15 cellular contexts compared by ENCODE assay signal in the genomic region with DNA sequence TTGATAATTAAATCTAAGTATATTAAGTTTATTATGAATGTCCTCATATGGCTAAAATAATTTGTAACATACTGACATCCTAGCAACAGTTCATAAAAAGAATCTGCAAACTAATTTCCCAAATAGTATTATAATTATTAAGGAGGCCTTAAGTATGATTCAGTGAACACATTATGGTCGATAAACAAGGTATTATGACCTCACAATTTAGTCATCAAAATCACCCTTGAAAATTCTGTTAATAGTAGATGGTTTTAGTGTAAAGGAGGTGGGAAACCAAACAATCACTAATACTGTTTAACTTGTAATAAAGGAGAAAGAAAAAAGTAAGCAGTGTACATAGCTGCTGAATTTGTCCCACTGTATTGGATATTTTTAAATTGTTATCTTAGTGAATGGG. TPM values are rescaled to one million over a fixed set of nuclear protein-coding genes. Genes with fewer than 3 reads are reported as not detected.
DNase-seq lines count a peak whose midpoint lies in the region; FAIRE-seq and TF ChIP-seq lines count a peak whose summit lies in the region.
"Had no signal": no experiment of that assay in that cellular context is flagged by ENCODE, and none has a peak within 500 bp of the region (broad histone marks: within the 10 kb centered on the region; RNA-seq: fewer than 3 reads in every experiment).

No MANE protein-coding gene starts in this region.

- FAIRE-seq in endothelial cell of umbilical vein (lab: Jason Lieb, UNC), result no peak

- no peaks in the 10 kb centered on the region for H3K9me3 Mint-ChIP-seq in Caco-2 (ENCODE audit: unreplicated experiment)
- H3K9me3 Mint-ChIP-seq: brain; nephron; stimulated activated naive CD8-positive, alpha-beta T cell treated with anti-CD3 and anti-CD28 coated beads, Interleukin-15, Interleukin-2, amounts not matched to agents 100 ng/mL and 50 ng/mL, for 24 hours had no signal

- H3K4me1 ChIP-seq in endothelial cell of umbilical vein (ENCODE audit: control insufficient read depth, extremely low read depth, insufficient read depth, low read length) (peaks cover 16% of the 10 kb centered on the region), Caco-2 (0 out of 2 replicates have a peak, but pooled peaks cover 3% of the 10 kb centered on the region)

- DNase-seq in HFF-Myc (ENCODE audit: extremely low read depth, low read depth), result no peak
- DNase-seq in RKO (ENCODE audit: low spot score), result peak; percentile 43
- DNase-seq in endothelial cell of umbilical vein (ENCODE audit: low read depth, low spot score), result peak; percentile 26
- DNase-seq in renal cortical epithelial cell (ENCODE audit: low read depth), result peak; percentile 66
- DNase-seq in stimulated activated CD4-positive, alpha-beta T cell treated with anti-CD3 and anti-CD28 coated beads, Interleukin-4, amount 100 ng/mL, for 1 hour, result no peak
- DNase-seq in HUDEP-2 (lab: John Stamatoyannopoulos, UW; ENCODE audit: unreplicated experiment in 76 of 76), result no peak
- DNase-seq in NCI-H82 treated with DMSO at 0.1 percent for 48 hours (lab: John Stamatoyannopoulos, UW; ENCODE audit: unreplicated experiment), result no peak
- no peak for DNase-seq in Caco-2
- DNase-seq: activated CD8-positive, alpha-beta T cell treated with anti-CD3 and anti-CD28 coated beads, Interleukin-2, amount 10 ng/mL, durations not matched to agents 7 days and 5 days; head of caudate nucleus; NCI-H1930; NCI-H774 had no signal

- peaks cover 13% of the 10 kb centered on the region for H3K27me3 Mint-ChIP-seq in Caco-2 (ENCODE audit: insufficient read depth, unreplicated experiment)
- H3K27me3 Mint-ChIP-seq: brain had no signal

- H3K4me2 ChIP-seq in endothelial cell of umbilical vein (ENCODE audit: insufficient read depth, low read length), result peak overlapping the region; percentile 70

- no peak overlapping the region for H3K9ac ChIP-seq in endothelial cell of umbilical vein (replicated peaks; ENCODE audit: extremely low read depth, insufficient read depth, low read length)

- no peaks in the 10 kb centered on the region for H3K79me2 ChIP-seq in endothelial cell of umbilical vein (ENCODE audit: control insufficient read depth, insufficient read depth, low read length)

- no peaks in the 10 kb centered on the region for H3K4me1 Mint-ChIP-seq in Caco-2 (ENCODE audit: low read depth, unreplicated experiment)

- no peak overlapping the region for H3K4me3 Mint-ChIP-seq in Caco-2 (ENCODE audit: unreplicated experiment)
- H3K4me3 Mint-ChIP-seq: activated CD8-positive, alpha-beta T cell treated with anti-CD3 and anti-CD28 coated beads, Interleukin-2, amount 10 ng/mL, durations not matched to agents 7 days and 5 days; stimulated activated naive CD8-positive, alpha-beta T cell treated with anti-CD3 and anti-CD28 coated beads, Interleukin-15, Interleukin-2, amounts not matched to agents 100 ng/mL and 50 ng/mL, for 24 hours had no signal

- H3K27me3 ChIP-seq in endothelial cell of umbilical vein (ENCODE audit: control insufficient read depth in 2 of 2, insufficient read depth in 2 of 2, low read length in 2 of 2), result no peaks in the 10 kb centered on the region
- no peaks in the 10 kb centered on the region for H3K27me3 ChIP-seq in Caco-2 (replicated peaks; ENCODE audit: control insufficient read depth, insufficient read depth, low read length)

- peak overlapping the region; percentile 88 for H3K27ac ChIP-seq in endothelial cell of umbilical vein (ENCODE audit: insufficient read depth, low read depth, low read length)

- no peaks in the 10 kb centered on the region for H3K36me3 Mint-ChIP-seq in Caco-2 (ENCODE audit: insufficient read depth, unreplicated experiment)
- H3K36me3 Mint-ChIP-seq: brain had no signal

- TF ChIP-seq POLR2A in endothelial cell of umbilical vein (IDR thresholded peaks at IDR 0.05; ENCODE audit: low read depth, low read length), result no peak

- H2AFZ ChIP-seq in endothelial cell of umbilical vein (ENCODE audit: low read depth, low read length), result no peak overlapping the region

- dilution Hi-C loops in endothelial cell of umbilical vein (cut with MboI; ENCODE audit: extremely low pct_ligation_motif_present, low sequenced_read_pairs), result no loop called here

- peaks cover 0 to 3% of the 10 kb centered on the region in 2 experiments for H3K36me3 ChIP-seq in endothelial cell of umbilical vein (ENCODE audit: control insufficient read depth in 2 of 2, extremely low read depth in 1 of 2, insufficient read depth in 2 of 2, low read length in 2 of 2)
- H3K36me3 ChIP-seq in Caco-2 (ENCODE audit: control insufficient read depth, insufficient read depth, low read length), result no peaks in the 10 kb centered on the region

- BruUV-seq in endothelial cell of umbilical vein (replicated peaks; lab: Mats Ljungman, UMichigan), result no TSS peak
- BruUV-seq in Caco-2 (replicated peaks; lab: Mats Ljungman, UMichigan), result no TSS peak

- H4K20me1 ChIP-seq in endothelial cell of umbilical vein (replicated peaks; ENCODE audit: control insufficient read depth, extremely low read depth, insufficient read depth, low read length), result no peaks in the 10 kb centered on the region

- no peak for TF ChIP-seq CTCF in HFF-Myc (IDR thresholded peaks at IDR 0.05; ENCODE audit: low read depth, low read length, missing control alignments)
- TF ChIP-seq CTCF in endothelial cell of umbilical vein (IDR thresholded peaks at IDR 0.05; ENCODE audit: extremely low read depth in 1 of 2, insufficient read depth in 1 of 2, low read depth in 1 of 2, low read length in 2 of 2), result no peak
- no peak for TF ChIP-seq CTCF in Caco-2 (IDR thresholded peaks at IDR 0.05; ENCODE audit: insufficient read depth in 1 of 2, low read depth in 1 of 2, low read length in 1 of 2, severe bottlenecking in 1 of 2, unreplicated experiment in 1 of 2)

- CTCF ChIA-PET in endothelial cell of umbilical vein (lab: Charles Lee) (no interaction called here), Caco-2 (lab: Charles Lee) (no interaction called here)

- no peaks in the 10 kb centered on the region for H3K9me1 ChIP-seq in endothelial cell of umbilical vein (replicated peaks; ENCODE audit: control insufficient read depth, extremely low read depth, insufficient read depth, low read length)

- H3K4me3 ChIP-seq in HFF-Myc (replicated peaks; ENCODE audit: low read depth, low read length), result peak overlapping the region; percentile 49; the same call in 1 of the 2 replicates
- H3K4me3 ChIP-seq in endothelial cell of umbilical vein (replicated peaks in 1 of 3; ENCODE audit: insufficient read depth in 1 of 3, low read depth in 1 of 3, low read length in 3 of 3), result no peak overlapping the region
- no peak overlapping the region for H3K4me3 ChIP-seq in Caco-2 (ENCODE audit: low read depth, low read length)

- H3K9me3 ChIP-seq in endothelial cell of umbilical vein (replicated peaks; ENCODE audit: control insufficient read depth, insufficient read depth, low read length), result no peaks in the 10 kb centered on the region
- H3K9me3 ChIP-seq in Caco-2, result no peaks in the 10 kb centered on the region

- POLR2A ChIA-PET in endothelial cell of umbilical vein (lab: Charles Lee), result no interaction called here
- POLR2A ChIA-PET in Caco-2 (lab: Charles Lee), result no interaction called here

- H3K27ac Mint-ChIP-seq in Caco-2 (ENCODE audit: unreplicated experiment), result no peak overlapping the region
- H3K27ac Mint-ChIP-seq: activated CD8-positive, alpha-beta T cell treated with anti-CD3 and anti-CD28 coated beads, Interleukin-2, amount 10 ng/mL, durations not matched to agents 7 days and 5 days; brain; nephron; stimulated activated naive CD8-positive, alpha-beta T cell treated with anti-CD3 and anti-CD28 coated beads, Interleukin-15, Interleukin-2, amounts not matched to agents 100 ng/mL and 50 ng/mL, for 24 hours had no signal

- intact Hi-C loops in endothelial cell of umbilical vein (cut with micrococcal nuclease) (loop anchor here (10.0 kb wide), 2 partner anchors 463 to 1697 kb away; a partner anchor contains a TSS), Caco-2 (cut with micrococcal nuclease; ENCODE audit: unreplicated experiment) (no loop called here)

TF ChIP-seq in endothelial cell of umbilical vein, 7 proteins besides CTCF, POLR2A, EP300 and RAD21:
- TF ChIP-seq POLR2AphosphoS5 (IDR thresholded peaks at IDR 0.05; ENCODE audit: insufficient read depth, low read depth, low read length) (no peak), MYC (IDR thresholded peaks at IDR 0.05; ENCODE audit: low read depth, low read length) (no peak), EZH2 (IDR thresholded peaks at IDR 0.05; ENCODE audit: borderline replicate concordance, low read depth, low read length, severe bottlenecking) (no peak), GATA2 (IDR thresholded peaks at IDR 0.05; ENCODE audit: insufficient read depth, insufficient read length, low read depth, low read length) (no peak), JUN (IDR thresholded peaks at IDR 0.05; ENCODE audit: borderline replicate concordance, insufficient read depth, insufficient read length, low read depth) (no peak), FOS (IDR thresholded peaks at IDR 0.05; ENCODE audit: borderline replicate concordance, insufficient read depth, low read length) (no peak)
- TF ChIP-seq, protein P1, sequence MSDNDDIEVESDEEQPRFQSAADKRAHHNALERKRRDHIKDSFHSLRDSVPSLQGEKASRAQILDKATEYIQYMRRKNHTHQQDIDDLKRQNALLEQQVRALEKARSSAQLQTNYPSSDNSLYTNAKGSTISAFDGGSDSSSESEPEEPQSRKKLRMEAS (IDR thresholded peaks at IDR 0.05; ENCODE audit: insufficient read depth, insufficient read length), result no peak

RNA-seq across cellular contexts. Expression of a gene that starts 2.1 kb away (rescaled TPM):
- total RNA-seq in endothelial cell of umbilical vein (16.6 and 18.7 TPM in 2 replicates), renal cortical epithelial cell (2.3 and 3.0 TPM in 2 replicates), Caco-2 (2022) (0.30 and 0.52 TPM in 2 replicates)
- polyA plus RNA-seq in endothelial cell of umbilical vein, result 5.8 and 8.4 TPM in 2 replicates
- polyA plus RNA-seq in endothelial cell of umbilical vein (2011; cell fraction: cytosol; rRNA removed), result 6.5 and 8.7 TPM in 2 replicates
- 11.2 and 14.4 TPM in 2 replicates for polyA plus RNA-seq in endothelial cell of umbilical vein (2011; cell fraction: nucleus; rRNA removed)
- polyA plus RNA-seq in endothelial cell of umbilical vein (2012), result 5.6 and 9.2 TPM in 2 replicates
- 6.0 and 10.8 TPM in 2 replicates for polyA minus RNA-seq in endothelial cell of umbilical vein
- polyA minus RNA-seq in endothelial cell of umbilical vein (2011; cell fraction: cytosol; rRNA and poly(A)+ RNA removed), result not detected
- polyA minus RNA-seq in endothelial cell of umbilical vein (2011; cell fraction: nucleus; rRNA and poly(A)+ RNA removed), result 15.7 and 18.5 TPM in 2 replicates

Comparison
In these comparisons a context has a peak if more than half of its experiments do, and no peak if none do; other contexts are left out.
1. DNase-seq: peak in RKO (single experiment), endothelial cell of umbilical vein (single experiment) and renal cortical epithelial cell (single experiment); none in HFF-Myc (single experiment), stimulated activated CD4-positive, alpha-beta T cell treated with anti-CD3 and anti-CD28 coated beads, Interleukin-4, amount 100 ng/mL, for 1 hour (single experiment), HUDEP-2 (0 of 76), NCI-H82 treated with DMSO at 0.1 percent for 48 hours (single experiment) and Caco-2 (0 of 2).